In genomic region chr14:55927059-55927458, GRCh38 we compare ENCODE assay signal across 15 cellular contexts.
DNase-seq lines count a peak whose midpoint lies in the region; ATAC-seq, FAIRE-seq and TF ChIP-seq lines count a peak whose summit lies in the region.
"Had no signal": no experiment of that assay in that cellular context is flagged by ENCODE, and none has a peak within 500 bp of the region (broad histone marks: within the 10 kb centered on the region; RNA-seq: fewer than 3 reads in every experiment).

No MANE protein-coding gene starts in this region.

- no peak overlapping the region for H3K4me3 ChIP-seq in colonic mucosa
- no peak overlapping the region for H3K4me3 ChIP-seq in right lobe of liver
- H3K4me3 ChIP-seq in stomach, result no peak overlapping the region
- H3K4me3 ChIP-seq in WERI-Rb-1 (ENCODE audit: low read depth, low read length), result no peak overlapping the region

- POLR2A ChIA-PET in CD4-positive, alpha-beta T cell (lab: Charles Lee), result no interaction called here

- no peak for TF ChIP-seq CTCF in colonic mucosa (IDR thresholded peaks at IDR 0.05)
- TF ChIP-seq CTCF in right lobe of liver (IDR thresholded peaks at IDR 0.05), result no peak
- no peak for TF ChIP-seq CTCF in stomach (IDR thresholded peaks at IDR 0.05)
- no peak for TF ChIP-seq CTCF in WERI-Rb-1 (IDR thresholded peaks at IDR 0.05; ENCODE audit: low read depth, low read length)
- no peak for TF ChIP-seq CTCF in CD4-positive, alpha-beta T cell (IDR thresholded peaks at IDR 0.05)

- WGBS in right lobe of liver (ENCODE audit: insufficient coverage, low coverage, low lambda C conversion rate, missing lambda C conversion rate), result 60% methylated on average over 2 of the region's 2 CpGs
- 48 to 86% (median 76%) methylated on average over 2 of the region's 2 CpGs for WGBS in stomach, 5 donors

- TF ChIP-seq POLR2A in right lobe of liver (IDR thresholded peaks at IDR 0.05), result no peak
- TF ChIP-seq POLR2A in stomach (IDR thresholded peaks at IDR 0.05), result no peak

- H3K4me1 Mint-ChIP-seq in CD4-positive, alpha-beta T cell (ENCODE audit: low read depth), result no peaks in the 10 kb centered on the region

- H3K36me3 Mint-ChIP-seq in CD4-positive, alpha-beta T cell (ENCODE audit: low read depth), result no peaks in the 10 kb centered on the region
- H3K36me3 Mint-ChIP-seq: CD8-positive, alpha-beta T cell had no signal

- no peak for TF ChIP-seq EP300 in stomach (IDR thresholded peaks at IDR 0.05)

- CTCF ChIA-PET in CD4-positive, alpha-beta T cell (lab: Charles Lee), result no interaction called here

- DNase-seq in HTR-8/SVneo (ENCODE audit: insufficient read length, low spot score) (no peak), colonic mucosa (peak; percentile 56), right lobe of liver (no peak), stomach (no peak), NCI-H82 (lab: John Stamatoyannopoulos, UW) (no peak), WERI-Rb-1 (no peak)
- DNase-seq in CD4-positive, alpha-beta T cell, result no peak
- DNase-seq: ACHN; BE2C; CD8-positive, alpha-beta T cell; H7; Karpas-422; MM.1S; NCI-H1105 treated with DMSO at 0.1 percent for 48 hours; SK-N-SH had no signal

- H3K9ac ChIP-seq in colonic mucosa (ENCODE audit: low read depth in 2 of 2, low read length in 2 of 2), result no peak overlapping the region
- H3K9ac ChIP-seq: SK-N-SH had no signal

- no peaks in the 10 kb centered on the region for H3K27me3 ChIP-seq in colonic mucosa
- H3K27me3 ChIP-seq in right lobe of liver, result no peaks in the 10 kb centered on the region
- H3K27me3 ChIP-seq in stomach, result no peaks in the 10 kb centered on the region
- no peaks in the 10 kb centered on the region for H3K27me3 ChIP-seq in WERI-Rb-1 (ENCODE audit: insufficient read depth, low read depth, severe bottlenecking)
- H3K27me3 ChIP-seq in CD4-positive, alpha-beta T cell (ENCODE audit: control insufficient read depth, insufficient read depth, low read length), result no peaks in the 10 kb centered on the region
- H3K27me3 ChIP-seq: BE2C had no signal

- H3K27ac Mint-ChIP-seq in CD4-positive, alpha-beta T cell, result no peak overlapping the region
- H3K27ac Mint-ChIP-seq: CD8-positive, alpha-beta T cell had no signal

- intact Hi-C loops in colonic mucosa (cut with DNase I) (no loop called here), right lobe of liver (cut with DNase I) (no loop called here), stomach (cut with DNase I; ENCODE audit: low total_unique reads) (no loop called here)
- intact Hi-C loops in CD4-positive, alpha-beta T cell (cut with DNase I, micrococcal nuclease), result no loop called here

- H3K9me3 Mint-ChIP-seq in CD4-positive, alpha-beta T cell, result no peaks in the 10 kb centered on the region
- H3K9me3 Mint-ChIP-seq: CD8-positive, alpha-beta T cell had no signal

- H3K4me1 ChIP-seq in colonic mucosa (peaks cover 5% of the 10 kb centered on the region), right lobe of liver (no peaks in the 10 kb centered on the region), stomach (peaks cover 3 to 36% (median 12%) of the 10 kb centered on the region in 4 donors)

- peaks cover 10% of the 10 kb centered on the region for H3K27me3 Mint-ChIP-seq in CD4-positive, alpha-beta T cell

- FAIRE-seq in HTR-8/SVneo (lab: Jason Lieb, UNC), result peak; percentile 64

- no peaks in the 10 kb centered on the region for H3K9me3 ChIP-seq in colonic mucosa
- no peaks in the 10 kb centered on the region for H3K9me3 ChIP-seq in right lobe of liver
- H3K9me3 ChIP-seq in stomach, result no peaks in the 10 kb centered on the region
- H3K9me3 ChIP-seq in WERI-Rb-1 (ENCODE audit: severe bottlenecking), result no peaks in the 10 kb centered on the region
- H3K9me3 ChIP-seq in CD4-positive, alpha-beta T cell (ENCODE audit: control insufficient read depth, low read length), result no peaks in the 10 kb centered on the region
- H3K9me3 ChIP-seq: BE2C, SK-N-SH had no signal

- H3K27ac ChIP-seq in colonic mucosa, result no peak overlapping the region
- H3K27ac ChIP-seq in right lobe of liver, result no peak overlapping the region
- H3K27ac ChIP-seq in stomach, result peak overlapping the region in 3 of 5 donors; percentile 44 to 63 (median 55)
- H3K27ac ChIP-seq in WERI-Rb-1, result no peak overlapping the region
- no peak overlapping the region for H3K27ac ChIP-seq in CD4-positive, alpha-beta T cell (ENCODE audit: low read depth, low read length)

- H3K36me3 ChIP-seq in colonic mucosa, result no peaks in the 10 kb centered on the region
- H3K36me3 ChIP-seq in right lobe of liver, result no peaks in the 10 kb centered on the region
- H3K36me3 ChIP-seq in stomach, result no peaks in the 10 kb centered on the region
- no peaks in the 10 kb centered on the region for H3K36me3 ChIP-seq in WERI-Rb-1
- H3K36me3 ChIP-seq: BE2C had no signal

- H3K4me3 Mint-ChIP-seq in CD4-positive, alpha-beta T cell, result no peak overlapping the region
- H3K4me3 Mint-ChIP-seq: CD8-positive, alpha-beta T cell had no signal

- peak; percentile 33 to 58 (median 50) for ATAC-seq in right lobe of liver
- no peak for ATAC-seq in CD4-positive, alpha-beta T cell (ENCODE audit: poor library complexity)
- ATAC-seq: CD8-positive, alpha-beta T cell had no signal

Comparison
In these comparisons a context has a peak if more than half of its experiments do, and no peak if none do; other contexts are left out.
1. H3K27ac ChIP-seq: peak in stomach (3 of 5); none in colonic mucosa (single experiment), right lobe of liver (0 of 3), WERI-Rb-1 (single experiment) and CD4-positive, alpha-beta T cell (single experiment).